In genomic region chr2:145558617-145559350, GRCh38 we compare ENCODE assay signal across 17 cellular contexts.
DNase-seq lines count a peak whose midpoint lies in the region; ATAC-seq, FAIRE-seq and TF ChIP-seq lines count a peak whose summit lies in the region.
"Had no signal": no experiment of that assay in that cellular context is flagged by ENCODE, and none has a peak within 500 bp of the region (broad histone marks: within the 10 kb centered on the region; RNA-seq: fewer than 3 reads in every experiment).

No MANE protein-coding gene starts in this region.

- H3K27me3 ChIP-seq in DND-41 (ENCODE audit: insufficient read depth, low read length, poor library complexity) (no peaks in the 10 kb centered on the region), small intestine (ENCODE audit: control insufficient read depth in 2 of 2, insufficient read depth in 2 of 2, low read length in 2 of 2) (no peaks in the 10 kb centered on the region)

- H3K36me3 ChIP-seq in DND-41 (ENCODE audit: insufficient read depth, low read length) (no peaks in the 10 kb centered on the region), small intestine (ENCODE audit: control insufficient read depth in 2 of 2, insufficient read depth in 2 of 2, low read length in 2 of 2) (no peaks in the 10 kb centered on the region)
- H3K36me3 ChIP-seq: HAP-1 had no signal

- no peak overlapping the region for H2AFZ ChIP-seq in DND-41 (ENCODE audit: low read depth, low read length)

- no peak overlapping the region for H3K9ac ChIP-seq in DND-41 (ENCODE audit: low read depth, low read length)
- H3K9ac ChIP-seq: KMS-11 had no signal

- no peaks in the 10 kb centered on the region for H4K20me1 ChIP-seq in DND-41 (ENCODE audit: insufficient read depth, low read length)

- peaks cover 7% of the 10 kb centered on the region; the same call in 1 of the 2 replicates for H3K4me1 ChIP-seq in DND-41 (ENCODE audit: insufficient read depth, low read length)
- no peaks in the 10 kb centered on the region for H3K4me1 ChIP-seq in small intestine (ENCODE audit: control insufficient read depth in 2 of 2, insufficient read depth in 1 of 2, low read depth in 1 of 2, low read length in 1 of 2)

- no peak for TF ChIP-seq CTCF in DND-41 (IDR thresholded peaks at IDR 0.05; ENCODE audit: borderline replicate concordance, extremely low read depth, low read length, poor library complexity, severe bottlenecking)

- FAIRE-seq in small intestine (lab: Jason Lieb, UNC): no peak
- FAIRE-seq: GM12892, GM19239, H1 had no signal

- H3K27ac ChIP-seq in DND-41 (ENCODE audit: low read length) (no peak overlapping the region), small intestine (ENCODE audit: low read depth in 1 of 2, low read length in 1 of 2) (no peak overlapping the region)
- H3K27ac ChIP-seq: HL-60, KMS-11 had no signal

- H3K79me2 ChIP-seq in DND-41 (ENCODE audit: insufficient read depth, low read length): no peaks in the 10 kb centered on the region

- no peak overlapping the region for H3K4me2 ChIP-seq in DND-41 (ENCODE audit: insufficient read depth, low read length)
- H3K4me2 ChIP-seq: KMS-11 had no signal

- H3K9me3 ChIP-seq in DND-41 (ENCODE audit: insufficient read depth, low read length, severe bottlenecking) (no peaks in the 10 kb centered on the region), small intestine (ENCODE audit: control insufficient read depth, low read depth) (no peaks in the 10 kb centered on the region)
- H3K9me3 ChIP-seq: HAP-1 had no signal

- WGBS in small intestine, 3 donors: 65 to 86% (median 76%) methylated on average over 1 of the region's 1 CpG

- ATAC-seq in DND-41 (ENCODE audit: insufficient read depth, low read depth) (peak; percentile 64; the same call in 2 of the 3 replicates), HG03097 (IDR thresholded peaks at IDR 0.05; ENCODE audit: low FRiP score, unreplicated experiment) (no peak), HG02973 (IDR thresholded peaks at IDR 0.05; ENCODE audit: unreplicated experiment) (no peak)

- H3K4me3 ChIP-seq in DND-41 (ENCODE audit: low read depth in 1 of 2, low read length in 2 of 2) (no peak overlapping the region), small intestine (ENCODE audit: low read depth in 1 of 2, low read length in 2 of 2) (no peak overlapping the region)
- H3K4me3 ChIP-seq: HAP-1 had no signal

- DNase-seq in DND-41 (no peak), LHCN-M2 (ENCODE audit: low read depth) (peak; percentile 14), fibroblast of peridontal ligament (ENCODE audit: extremely low read depth) (peak; percentile 57), stromal cell of bone marrow (ENCODE audit: low read depth) (peak; percentile 11), small intestine (no peak)
- DNase-seq: C1 segment of cervical spinal cord; CD4-positive, alpha-beta T cell; DMS79; GDM1 had no signal

Comparison
In these comparisons a context has a peak if more than half of its experiments do, and no peak if none do; other contexts are left out.
1. DNase-seq: peak in LHCN-M2 (single experiment), fibroblast of peridontal ligament (single experiment) and stromal cell of bone marrow (single experiment); none in DND-41 (single experiment) and small intestine (single experiment).